1 cellular context compared by ENCODE assay signal in the genomic region with DNA sequence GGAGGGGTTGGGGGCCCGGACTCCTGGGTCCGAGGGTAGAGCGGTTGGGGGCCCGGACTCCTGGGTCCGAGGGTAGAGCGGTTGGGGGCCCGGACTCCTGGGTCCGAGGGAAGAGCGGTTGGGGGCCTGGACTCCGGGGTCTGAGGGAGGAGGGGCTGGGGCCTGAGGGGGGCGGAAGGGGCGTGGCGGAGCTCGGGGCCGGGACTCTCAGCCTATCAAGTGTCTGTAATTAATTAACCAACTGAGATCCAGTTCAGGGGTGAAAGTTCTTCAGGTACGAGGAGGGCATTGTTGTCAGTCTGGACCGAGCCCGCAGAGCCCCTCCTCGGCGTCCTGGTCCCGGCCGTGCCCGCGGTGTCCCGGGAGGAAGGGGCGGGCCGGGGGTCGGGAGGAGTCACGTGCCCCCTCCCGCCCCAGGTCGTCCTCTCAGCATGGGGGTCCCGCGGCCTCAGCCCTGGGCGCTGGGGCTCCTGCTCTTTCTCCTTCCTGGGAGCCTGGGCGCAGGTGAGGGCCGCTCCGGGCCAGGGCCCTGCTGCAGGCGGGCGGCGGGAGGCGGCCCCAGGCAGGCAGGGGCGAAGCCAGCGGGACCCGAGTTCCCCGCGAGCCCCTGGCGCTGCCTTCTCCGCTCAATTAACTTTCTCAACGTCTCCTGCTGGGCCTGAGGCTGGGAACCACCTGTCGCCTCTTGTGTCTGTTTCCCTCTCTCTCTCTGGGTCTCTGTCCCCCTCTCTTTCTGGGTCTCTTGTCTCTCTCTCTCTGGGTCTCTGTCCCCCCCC.
A peak's percentile ranks its signal among the peaks of the same experiment; 100 is the strongest.
TF ChIP-seq lines count a peak whose summit lies in the region.

No MANE protein-coding gene starts in this region.

TF ChIP-seq in HepG2, 621 proteins besides CTCF, POLR2A, EP300 and RAD21 (continues in another document):
- TF ChIP-seq ZNF891 (CRISPR knock-in tag; IDR thresholded peaks at IDR 0.05) (peak; percentile 15; the same call in 1 of the 2 replicates), ZMYM2 (CRISPR knock-in tag; IDR thresholded peaks at IDR 0.05) (no peak), ZNF768 (CRISPR knock-in tag; IDR thresholded peaks at IDR 0.05) (peak; percentile 59; the same call in 1 of the 2 replicates), ELF1 (CRISPR knock-in tag; IDR thresholded peaks at IDR 0.05) (peak; percentile 14; the same call in 1 of the 2 replicates), KDM2A (CRISPR knock-in tag; IDR thresholded peaks at IDR 0.05; ENCODE audit: borderline replicate concordance, low read depth) (peak; percentile 66; the same call in 1 of the 2 replicates), CCDC6 (CRISPR knock-in tag; IDR thresholded peaks at IDR 0.05) (no peak), ZNF547 (CRISPR knock-in tag; IDR thresholded peaks at IDR 0.05) (no peak), POLR2G (IDR thresholded peaks at IDR 0.05; ENCODE audit: low read depth, low read length) (peak; percentile 86), HNRNPL (IDR thresholded peaks at IDR 0.05; ENCODE audit: low read depth, low read length) (no peak), PHF8 (CRISPR knock-in tag; IDR thresholded peaks at IDR 0.05) (peak; percentile 85), ZNF772 (CRISPR knock-in tag; IDR thresholded peaks at IDR 0.05) (0 out of 2 replicates have a peak, but pooled peaks have one; percentile 59), HNRNPUL1 (IDR thresholded peaks at IDR 0.05; ENCODE audit: low read depth, low read length) (0 out of 2 replicates have a peak, but pooled peaks have one; percentile 20), ZNF333 (CRISPR knock-in tag; IDR thresholded peaks at IDR 0.05; ENCODE audit: borderline replicate concordance) (peak; percentile 54; the same call in 1 of the 2 replicates), PLRG1 (conservative IDR thresholded peaks at IDR 0.05) (no peak), MIXL1 (CRISPR knock-in tag; IDR thresholded peaks at IDR 0.05) (peak; percentile 88), EEA1 (CRISPR knock-in tag; IDR thresholded peaks at IDR 0.05; ENCODE audit: borderline replicate concordance) (peak; percentile 77; the same call in 1 of the 2 replicates), KAT2B (IDR thresholded peaks at IDR 0.05; ENCODE audit: borderline replicate concordance, low read depth, low read length) (no peak), THAP11 (CRISPR knock-in tag; IDR thresholded peaks at IDR 0.05) (peak; percentile 55), NONO (IDR thresholded peaks at IDR 0.05) (no peak), NONO (CRISPR knock-in tag; conservative IDR thresholded peaks at IDR 0.05) (peak; percentile 73; the same call in 1 of the 2 replicates), ZNF556 (CRISPR knock-in tag; IDR thresholded peaks at IDR 0.05; ENCODE audit: borderline replicate concordance) (no peak), ZNF775 (CRISPR knock-in tag; IDR thresholded peaks at IDR 0.05; ENCODE audit: borderline replicate concordance) (no peak), HNF4A (CRISPR knock-in tag; IDR thresholded peaks at IDR 0.05) (peak; percentile 71), SIX4 (CRISPR knock-in tag; IDR thresholded peaks at IDR 0.05) (0 out of 2 replicates have a peak, but pooled peaks have one; percentile 33), SRSF1 (optimal IDR thresholded peaks at IDR 0.05; ENCODE audit: low read depth, low read length) (peak; percentile 75), TARDBP (CRISPR knock-in tag; IDR thresholded peaks at IDR 0.05) (0 out of 2 replicates have a peak, but pooled peaks have one; percentile 23), U2AF2 (IDR thresholded peaks at IDR 0.05; ENCODE audit: low read depth, low read length) (no peak), MLX (CRISPR knock-in tag; IDR thresholded peaks at IDR 0.05) (0 out of 2 replicates have a peak, but pooled peaks have one; percentile 34), SOX6 (IDR thresholded peaks at IDR 0.05) (no peak), SOX6 (CRISPR knock-in tag; IDR thresholded peaks at IDR 0.05) (peak; percentile 69), ZFY (CRISPR knock-in tag; IDR thresholded peaks at IDR 0.05) (peak; percentile 82), ZSCAN22 (CRISPR knock-in tag; IDR thresholded peaks at IDR 0.05) (peak; percentile 96), ZNF143 (CRISPR knock-in tag; IDR thresholded peaks at IDR 0.05) (0 out of 2 replicates have a peak, but pooled peaks have one; percentile 16), MYNN (CRISPR knock-in tag; IDR thresholded peaks at IDR 0.05; ENCODE audit: low read depth) (0 out of 2 replicates have a peak, but pooled peaks have one; percentile 43), TOPORS (CRISPR knock-in tag; IDR thresholded peaks at IDR 0.05) (no peak), SKI (IDR thresholded peaks at IDR 0.05; ENCODE audit: partially characterized antibody) (peak; percentile 22), BRD4 (CRISPR knock-in tag; IDR thresholded peaks at IDR 0.05) (no peak), ZNF792 (CRISPR knock-in tag; IDR thresholded peaks at IDR 0.05) (peak; percentile 57), ARID4A (CRISPR knock-in tag; IDR thresholded peaks at IDR 0.05; ENCODE audit: borderline replicate concordance) (peak; percentile 75), IRF2 (CRISPR knock-in tag; IDR thresholded peaks at IDR 0.05) (peak; percentile 74), TEAD3 (CRISPR knock-in tag; optimal IDR thresholded peaks at IDR 0.05; ENCODE audit: borderline replicate concordance) (peak; percentile 51), KLF16 (CRISPR knock-in tag; IDR thresholded peaks at IDR 0.05) (peak in 1 of 2 experiments; percentile 69; a peak in 1 of 4 replicates)
- TF ChIP-seq, protein P1, sequence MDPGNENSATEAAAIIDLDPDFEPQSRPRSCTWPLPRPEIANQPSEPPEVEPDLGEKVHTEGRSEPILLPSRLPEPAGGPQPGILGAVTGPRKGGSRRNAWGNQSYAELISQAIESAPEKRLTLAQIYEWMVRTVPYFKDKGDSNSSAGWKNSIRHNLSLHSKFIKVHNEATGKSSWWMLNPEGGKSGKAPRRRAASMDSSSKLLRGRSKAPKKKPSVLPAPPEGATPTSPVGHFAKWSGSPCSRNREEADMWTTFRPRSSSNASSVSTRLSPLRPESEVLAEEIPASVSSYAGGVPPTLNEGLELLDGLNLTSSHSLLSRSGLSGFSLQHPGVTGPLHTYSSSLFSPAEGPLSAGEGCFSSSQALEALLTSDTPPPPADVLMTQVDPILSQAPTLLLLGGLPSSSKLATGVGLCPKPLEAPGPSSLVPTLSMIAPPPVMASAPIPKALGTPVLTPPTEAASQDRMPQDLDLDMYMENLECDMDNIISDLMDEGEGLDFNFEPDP (CRISPR knock-in tag; conservative IDR thresholded peaks at IDR 0.05) = no peak
- TF ChIP-seq, protein P2, sequence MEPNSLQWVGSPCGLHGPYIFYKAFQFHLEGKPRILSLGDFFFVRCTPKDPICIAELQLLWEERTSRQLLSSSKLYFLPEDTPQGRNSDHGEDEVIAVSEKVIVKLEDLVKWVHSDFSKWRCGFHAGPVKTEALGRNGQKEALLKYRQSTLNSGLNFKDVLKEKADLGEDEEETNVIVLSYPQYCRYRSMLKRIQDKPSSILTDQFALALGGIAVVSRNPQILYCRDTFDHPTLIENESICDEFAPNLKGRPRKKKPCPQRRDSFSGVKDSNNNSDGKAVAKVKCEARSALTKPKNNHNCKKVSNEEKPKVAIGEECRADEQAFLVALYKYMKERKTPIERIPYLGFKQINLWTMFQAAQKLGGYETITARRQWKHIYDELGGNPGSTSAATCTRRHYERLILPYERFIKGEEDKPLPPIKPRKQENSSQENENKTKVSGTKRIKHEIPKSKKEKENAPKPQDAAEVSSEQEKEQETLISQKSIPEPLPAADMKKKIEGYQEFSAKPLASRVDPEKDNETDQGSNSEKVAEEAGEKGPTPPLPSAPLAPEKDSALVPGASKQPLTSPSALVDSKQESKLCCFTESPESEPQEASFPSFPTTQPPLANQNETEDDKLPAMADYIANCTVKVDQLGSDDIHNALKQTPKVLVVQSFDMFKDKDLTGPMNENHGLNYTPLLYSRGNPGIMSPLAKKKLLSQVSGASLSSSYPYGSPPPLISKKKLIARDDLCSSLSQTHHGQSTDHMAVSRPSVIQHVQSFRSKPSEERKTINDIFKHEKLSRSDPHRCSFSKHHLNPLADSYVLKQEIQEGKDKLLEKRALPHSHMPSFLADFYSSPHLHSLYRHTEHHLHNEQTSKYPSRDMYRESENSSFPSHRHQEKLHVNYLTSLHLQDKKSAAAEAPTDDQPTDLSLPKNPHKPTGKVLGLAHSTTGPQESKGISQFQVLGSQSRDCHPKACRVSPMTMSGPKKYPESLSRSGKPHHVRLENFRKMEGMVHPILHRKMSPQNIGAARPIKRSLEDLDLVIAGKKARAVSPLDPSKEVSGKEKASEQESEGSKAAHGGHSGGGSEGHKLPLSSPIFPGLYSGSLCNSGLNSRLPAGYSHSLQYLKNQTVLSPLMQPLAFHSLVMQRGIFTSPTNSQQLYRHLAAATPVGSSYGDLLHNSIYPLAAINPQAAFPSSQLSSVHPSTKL (CRISPR knock-in tag; IDR thresholded peaks at IDR 0.05) = peak; percentile 63; the same call in 1 of the 2 replicates
- TF ChIP-seq, protein P3, sequence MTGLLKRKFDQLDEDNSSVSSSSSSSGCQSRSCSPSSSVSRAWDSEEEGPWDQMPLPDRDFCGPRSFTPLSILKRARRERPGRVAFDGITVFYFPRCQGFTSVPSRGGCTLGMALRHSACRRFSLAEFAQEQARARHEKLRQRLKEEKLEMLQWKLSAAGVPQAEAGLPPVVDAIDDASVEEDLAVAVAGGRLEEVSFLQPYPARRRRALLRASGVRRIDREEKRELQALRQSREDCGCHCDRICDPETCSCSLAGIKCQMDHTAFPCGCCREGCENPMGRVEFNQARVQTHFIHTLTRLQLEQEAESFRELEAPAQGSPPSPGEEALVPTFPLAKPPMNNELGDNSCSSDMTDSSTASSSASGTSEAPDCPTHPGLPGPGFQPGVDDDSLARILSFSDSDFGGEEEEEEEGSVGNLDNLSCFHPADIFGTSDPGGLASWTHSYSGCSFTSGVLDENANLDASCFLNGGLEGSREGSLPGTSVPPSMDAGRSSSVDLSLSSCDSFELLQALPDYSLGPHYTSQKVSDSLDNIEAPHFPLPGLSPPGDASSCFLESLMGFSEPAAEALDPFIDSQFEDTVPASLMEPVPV (CRISPR knock-in tag; IDR thresholded peaks at IDR 0.05) = peak; percentile 72; the same call in 1 of the 2 replicates
- TF ChIP-seq, protein P4, sequence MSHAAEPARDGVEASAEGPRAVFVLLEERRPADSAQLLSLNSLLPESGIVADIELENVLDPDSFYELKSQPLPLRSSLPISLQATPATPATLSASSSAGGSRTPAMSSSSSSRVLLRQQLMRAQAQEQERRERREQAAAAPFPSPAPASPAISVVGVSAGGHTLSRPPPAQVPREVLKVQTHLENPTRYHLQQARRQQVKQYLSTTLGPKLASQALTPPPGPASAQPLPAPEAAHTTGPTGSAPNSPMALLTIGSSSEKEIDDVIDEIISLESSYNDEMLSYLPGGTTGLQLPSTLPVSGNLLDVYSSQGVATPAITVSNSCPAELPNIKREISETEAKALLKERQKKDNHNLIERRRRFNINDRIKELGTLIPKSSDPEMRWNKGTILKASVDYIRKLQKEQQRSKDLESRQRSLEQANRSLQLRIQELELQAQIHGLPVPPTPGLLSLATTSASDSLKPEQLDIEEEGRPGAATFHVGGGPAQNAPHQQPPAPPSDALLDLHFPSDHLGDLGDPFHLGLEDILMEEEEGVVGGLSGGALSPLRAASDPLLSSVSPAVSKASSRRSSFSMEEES (CRISPR knock-in tag; IDR thresholded peaks at IDR 0.05) = peak; percentile 52
- TF ChIP-seq, protein P5, sequence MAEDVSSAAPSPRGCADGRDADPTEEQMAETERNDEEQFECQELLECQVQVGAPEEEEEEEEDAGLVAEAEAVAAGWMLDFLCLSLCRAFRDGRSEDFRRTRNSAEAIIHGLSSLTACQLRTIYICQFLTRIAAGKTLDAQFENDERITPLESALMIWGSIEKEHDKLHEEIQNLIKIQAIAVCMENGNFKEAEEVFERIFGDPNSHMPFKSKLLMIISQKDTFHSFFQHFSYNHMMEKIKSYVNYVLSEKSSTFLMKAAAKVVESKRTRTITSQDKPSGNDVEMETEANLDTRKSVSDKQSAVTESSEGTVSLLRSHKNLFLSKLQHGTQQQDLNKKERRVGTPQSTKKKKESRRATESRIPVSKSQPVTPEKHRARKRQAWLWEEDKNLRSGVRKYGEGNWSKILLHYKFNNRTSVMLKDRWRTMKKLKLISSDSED (CRISPR knock-in tag; IDR thresholded peaks at IDR 0.05) = no peak
